In genomic region chrX:65528705-65529340, GRCh38 we compare ENCODE assay signal across 9 cellular contexts.
DNase-seq lines count a peak whose midpoint lies in the region; ATAC-seq and TF ChIP-seq lines count a peak whose summit lies in the region.
"Had no signal": no experiment of that assay in that cellular context is flagged by ENCODE, and none has a peak within 500 bp of the region (broad histone marks: within the 10 kb centered on the region; RNA-seq: fewer than 3 reads in every experiment).

No MANE protein-coding gene starts in this region.

- peak; percentile 83 for ATAC-seq in HG03378 (IDR thresholded peaks at IDR 0.05; ENCODE audit: unreplicated experiment)
- ATAC-seq in HG02981 (IDR thresholded peaks at IDR 0.05; ENCODE audit: unreplicated experiment) = no peak

- TF ChIP-seq CTCF in GM12865 (IDR thresholded peaks at IDR 0.05; ENCODE audit: insufficient read depth, low read depth, low read length, missing control alignments) = peak; percentile 86

- DNase-seq in 8988T (peak; percentile 58), GM12865 (ENCODE audit: low read depth) (peak; percentile 39), T follicular helper cell (ENCODE audit: low read depth) (peak; percentile 40), astrocyte of the hippocampus (ENCODE audit: low read depth, low spot score) (peak; percentile 45), islet precursor cell (peak; percentile 58)
- peak; percentile 7 to 24 (median 12) for DNase-seq in stimulated activated CD4-positive, alpha-beta T cell treated with anti-CD3 and anti-CD28 coated beads, TNF-alpha, amount 100 ng/mL, for 4 hours (ENCODE audit: low read depth in 3 of 3)

- no peak overlapping the region for H3K4me3 ChIP-seq in GM12865 (ENCODE audit: low read depth, low read length)
- H3K4me3 ChIP-seq: skin epidermis had no signal
